In the genomic region with DNA sequence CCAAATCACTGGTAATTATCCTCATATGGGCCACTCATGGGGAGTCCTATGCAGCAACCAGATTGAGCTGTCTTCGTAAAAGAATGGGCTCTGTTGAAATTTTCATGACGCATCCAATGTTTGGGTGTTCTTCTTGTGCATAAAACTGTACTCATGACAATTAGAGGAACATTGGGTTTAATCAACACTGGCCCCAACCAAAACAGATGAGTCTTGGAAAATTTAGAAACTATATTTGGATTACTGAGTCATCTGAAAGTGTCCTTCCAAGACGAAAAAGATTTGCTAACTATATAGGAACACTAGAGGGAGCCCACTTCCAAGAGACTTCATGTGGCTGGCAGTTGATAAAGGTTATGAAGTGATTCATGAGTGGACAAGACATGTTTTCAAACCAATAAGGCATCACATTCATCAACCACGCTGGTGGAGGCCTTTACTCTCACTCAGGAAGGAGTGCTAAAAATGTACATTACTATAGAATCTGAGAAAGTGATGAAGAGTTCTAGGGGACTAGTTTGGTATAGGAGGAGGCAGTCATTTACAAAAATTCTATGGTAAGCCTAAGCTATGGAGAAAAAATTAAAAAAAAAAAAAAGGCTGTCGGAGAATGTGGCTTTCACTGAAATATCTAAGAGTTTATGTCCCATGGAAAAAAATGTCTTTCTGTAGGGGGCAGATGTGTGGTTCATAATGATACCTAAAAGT, we compare ENCODE assay signal across 7 cellular contexts.
DNase-seq lines count a peak whose midpoint lies in the region; ATAC-seq and TF ChIP-seq lines count a peak whose summit lies in the region.

No MANE protein-coding gene starts in this region.

- H3T11ph ChIP-seq in H9 (ENCODE audit: low read length), result no peak overlapping the region

- H3K9ac ChIP-seq in H9 (ENCODE audit: extremely low read depth, insufficient read length, low read length) (no peak overlapping the region), mammary epithelial cell (ENCODE audit: insufficient read depth, low read length) (no peak overlapping the region)

- CTCF ChIA-PET in mammary epithelial cell (lab: Charles Lee; ENCODE audit: low non-redundant PET), result interaction anchor here (0.6 to 1.0 kb wide), 3 partner anchors 19 to 56 kb away, joined by 3 to 8 read pairs (median 3); no protein-coding TSS in a partner anchor

- H3K4me2 ChIP-seq in H9 (ENCODE audit: insufficient read depth, insufficient read length, low read length), result no peak overlapping the region
- no peak overlapping the region for H3K4me2 ChIP-seq in mammary epithelial cell (ENCODE audit: insufficient read depth, low read depth, low read length)

- H2AFZ ChIP-seq in H9 (ENCODE audit: low read length), result no peak overlapping the region
- H2AFZ ChIP-seq in mammary epithelial cell (ENCODE audit: low read depth, low read length), result no peak overlapping the region

- H3K4me1 ChIP-seq in H9 (ENCODE audit: insufficient read depth, low read length), result no peaks in the 10 kb centered on the region
- H3K4me1 ChIP-seq in mammary epithelial cell (ENCODE audit: insufficient read depth, low read length), result no peaks in the 10 kb centered on the region

- H3K79me2 ChIP-seq in H9 (ENCODE audit: insufficient read depth, low read length) (no peaks in the 10 kb centered on the region), mammary epithelial cell (ENCODE audit: insufficient read depth, low read length) (no peaks in the 10 kb centered on the region)

- no peaks in the 10 kb centered on the region for H3K9me3 ChIP-seq in H9 (ENCODE audit: control insufficient read depth, low read depth, low read length)
- H3K9me3 ChIP-seq in mammary epithelial cell (replicated peaks; ENCODE audit: insufficient read depth, low read length), result no peaks in the 10 kb centered on the region

- no peak overlapping the region for H3K23ac ChIP-seq in H9 (ENCODE audit: insufficient read length, low read depth, low read length)

- H2BK15ac ChIP-seq in H9 (ENCODE audit: low read depth, low read length), result no peak overlapping the region

- no peak overlapping the region for H3K4me3 ChIP-seq in mammary epithelial cell (replicated peaks in 1 of 3; ENCODE audit: insufficient read depth in 1 of 3, low read depth in 2 of 3, low read length in 3 of 3)

- no peak for ATAC-seq in GM18861 (IDR thresholded peaks at IDR 0.05; ENCODE audit: unreplicated experiment)

- H3K56ac ChIP-seq in H9 (ENCODE audit: insufficient read length, low read depth, low read length), result no peak overlapping the region

- intact Hi-C loops in mammary epithelial cell (cut with micrococcal nuclease), result loop anchor here (1.0 kb wide), 2 partner anchors 173 to 289 kb away; no protein-coding TSS in a partner anchor

- no peaks in the 10 kb centered on the region for H3K27me3 Mint-ChIP-seq in H9 (ENCODE audit: low read depth)

- H3K9me3 Mint-ChIP-seq in H9, result peaks cover 0 to 1% of the 10 kb centered on the region in 2 experiments; a peak in 2 of 5 replicates

- WGBS in H9 (ENCODE audit: extremely low coverage, insufficient read length, low lambda C conversion rate), result no CpG with 5 or more reads among the region's 5 CpGs
- 50% methylated on average over 4 of the region's 5 CpGs for WGBS in mammary epithelial cell (ENCODE audit: low coverage, missing lambda C conversion rate)

- no peak overlapping the region for H3K4ac ChIP-seq in H9 (ENCODE audit: low read depth, low read length)

- H3K4me1 Mint-ChIP-seq in H9, result no peaks in the 10 kb centered on the region

- H3K36me3 Mint-ChIP-seq in H9 (ENCODE audit: insufficient read depth in 1 of 3, low read depth in 3 of 3), result no peaks in the 10 kb centered on the region; a peak in 1 of 7 replicates

- no peak overlapping the region for H2BK5ac ChIP-seq in H9 (ENCODE audit: insufficient read length, low read length)

- dilution Hi-C loops in mammary epithelial cell (cut with HindIII; ENCODE audit: low sequenced_read_pairs), result no loop called here

- no peaks in the 10 kb centered on the region for H3K36me3 ChIP-seq in mammary epithelial cell (ENCODE audit: insufficient read depth, low read length)

- H4K20me1 ChIP-seq in H9 (ENCODE audit: control insufficient read depth, insufficient read depth, insufficient read length) (no peaks in the 10 kb centered on the region), mammary epithelial cell (ENCODE audit: insufficient read depth, low read length) (no peaks in the 10 kb centered on the region)

- H2BK120ac ChIP-seq in H9 (ENCODE audit: low read depth, low read length, poor library complexity, severe bottlenecking), result no peak overlapping the region

- no peak overlapping the region for H4K8ac ChIP-seq in H9 (replicated peaks; ENCODE audit: insufficient read length, low read depth, low read length)

- H2BK20ac ChIP-seq in H9 (ENCODE audit: low read depth, low read length, poor library complexity, severe bottlenecking), result no peak overlapping the region

- H3K27me3 ChIP-seq in H9 (ENCODE audit: insufficient read depth, low read length) (no peaks in the 10 kb centered on the region), mammary epithelial cell (ENCODE audit: insufficient read depth, low read length) (no peaks in the 10 kb centered on the region)

- no peak overlapping the region for H3K18ac ChIP-seq in H9 (ENCODE audit: insufficient read length, low read depth, low read length)

- DNase-seq in H9, result no peak
- peak; percentile 13 for DNase-seq in NCI-H226
- peak; percentile 53 for DNase-seq in mammary epithelial cell
- peak; percentile 15 for DNase-seq in non-pigmented ciliary epithelial cell (ENCODE audit: low read depth)
- DNase-seq in stimulated activated naive CD4-positive, alpha-beta T cell treated with Interleukin-2 at 50 U/mL for 16 hours (lab: John Stamatoyannopoulos, UW), result no peak
- DNase-seq in stimulated activated CD4-positive, alpha-beta T cell treated with anti-CD3 and anti-CD28 coated beads, Interleukin-2, amount 100 ng/mL, for 48 hours, result no peak

- no TSS peak for BruUV-seq in mammary epithelial cell (replicated peaks; lab: Mats Ljungman, UMichigan)

- no peak overlapping the region for H3K27ac Mint-ChIP-seq in H9

- no peak overlapping the region for H2AK5ac ChIP-seq in H9 (ENCODE audit: insufficient read length, low read length)

- peak; percentile 73 for TF ChIP-seq CTCF in H9 (conservative IDR thresholded peaks at IDR 0.05)
- TF ChIP-seq CTCF in mammary epithelial cell (conservative IDR thresholded peaks at IDR 0.05 in 1 of 2, IDR thresholded peaks at IDR 0.05 in 1 of 2; ENCODE audit: extremely low read depth in 1 of 2, insufficient read depth in 1 of 2, low read depth in 1 of 2, low read length in 2 of 2), result peak; percentile 64 to 69

- H3K27ac ChIP-seq in H9 (ENCODE audit: insufficient read length, low read depth, low read length) (no peak overlapping the region), mammary epithelial cell (ENCODE audit: insufficient read depth, low read depth, low read length) (no peak overlapping the region)

- in situ Hi-C loops in mammary epithelial cell (cut with MboI; ENCODE audit: low sequenced_read_pairs in 2 of 2), result loop anchor here in 1 of 2 donors (25.0 kb wide), 1 partner anchor 291 kb away; no protein-coding TSS in a partner anchor

- no peak overlapping the region for H2BK12ac ChIP-seq in H9 (ENCODE audit: insufficient read length, low read depth, low read length)

- H3K23me2 ChIP-seq in H9 (ENCODE audit: insufficient read length, low read depth, low read length, poor library complexity, severe bottlenecking), result no peaks in the 10 kb centered on the region

- no peaks in the 10 kb centered on the region for H3K79me1 ChIP-seq in H9 (ENCODE audit: insufficient read depth, low read depth, low read length, poor library complexity, severe bottlenecking)

- no peak overlapping the region for H3K4me3 Mint-ChIP-seq in H9

- H3K14ac ChIP-seq in H9 (ENCODE audit: insufficient read depth, low read length), result no peak overlapping the region

- no peak overlapping the region for H4K5ac ChIP-seq in H9 (ENCODE audit: insufficient read length, low read depth, low read length)

- no peak overlapping the region for H4K91ac ChIP-seq in H9 (ENCODE audit: insufficient read length, low read depth, low read length)

Comparison
In these comparisons a context has a peak if more than half of its experiments do, and no peak if none do; other contexts are left out.
1. DNase-seq: peak in NCI-H226 (single experiment), mammary epithelial cell (single experiment) and non-pigmented ciliary epithelial cell (single experiment); none in H9 (single experiment), stimulated activated naive CD4-positive, alpha-beta T cell treated with Interleukin-2 at 50 U/mL for 16 hours (single experiment) and stimulated activated CD4-positive, alpha-beta T cell treated with anti-CD3 and anti-CD28 coated beads, Interleukin-2, amount 100 ng/mL, for 48 hours (0 of 2).